ENCODE assay signal across 26 cellular contexts in the genomic region with DNA sequence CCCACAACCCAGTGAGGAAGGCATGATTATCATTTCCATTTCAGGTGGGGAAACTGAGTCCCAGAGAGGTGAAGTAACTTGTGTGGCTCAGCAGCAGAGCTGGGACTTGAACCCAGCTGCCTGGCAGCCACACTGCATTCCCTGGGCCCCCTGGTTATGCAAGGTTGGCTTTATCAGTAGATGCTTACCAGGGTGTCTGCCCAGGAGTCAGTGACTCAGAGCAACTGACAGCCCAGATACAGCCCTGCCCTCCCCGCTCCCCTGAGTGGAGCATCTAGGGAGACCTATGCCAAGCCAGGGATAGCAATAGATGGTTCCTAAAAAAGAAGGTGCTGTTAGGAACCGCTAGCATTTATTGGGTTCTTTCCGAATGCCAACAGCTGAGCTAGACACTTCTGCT. TPM values are rescaled to one million over a fixed set of nuclear protein-coding genes. Genes with fewer than 3 reads are reported as not detected.
"Had no signal": no experiment of that assay in that cellular context is flagged by ENCODE, and none has a peak within 500 bp of the region (broad histone marks: within the 10 kb centered on the region; RNA-seq: fewer than 3 reads in every experiment).

No MANE protein-coding gene starts in this region.

- DNase-seq: activated CD4-positive, alpha-beta memory T cell treated with anti-CD3 and anti-CD28 coated beads for 36 hours; activated CD4-positive, alpha-beta T cell treated with anti-CD3 and anti-CD28 coated beads, Interleukin-2, amount 10 ng/mL, durations not matched to agents 7 days and 5 days; activated CD4-positive, CD25-positive, alpha-beta regulatory T cell; activated CD8-positive, alpha-beta memory T cell treated with anti-CD3 and anti-CD28 coated beads for 24 hours; activated gamma-delta T cell; activated naive CD4-positive, alpha-beta T cell treated with anti-CD3 and anti-CD28 coated beads for 36 hours; activated naive CD8-positive, alpha-beta T cell treated with anti-CD3 and anti-CD28 coated beads for 36 hours; activated T-cell treated with anti-CD3 and anti-CD28 coated beads, Interleukin-2, amount 50 U/mL, for 4 hours; cerebellar nuclear complex; Kasumi-1; NCI-H1092; NCI-H1417; NCI-H1930; NCI-H2171; NCI-H2227 treated with DMSO at 0.1 percent for 48 hours; NCI-H526; NCI-H774; SIG-M5; T-helper 2 cell; T1000 had no signal

- H3K4me3 Mint-ChIP-seq: activated CD4-positive, alpha-beta memory T cell treated with anti-CD3 and anti-CD28 coated beads for 36 hours; activated CD4-positive, alpha-beta T cell treated with anti-CD3 and anti-CD28 coated beads, Interleukin-2, amount 10 ng/mL, durations not matched to agents 7 days and 5 days; activated naive CD4-positive, alpha-beta T cell treated with anti-CD3 and anti-CD28 coated beads for 36 hours; activated naive CD8-positive, alpha-beta T cell treated with anti-CD3 and anti-CD28 coated beads for 36 hours; activated T-cell treated with anti-CD3 and anti-CD28 coated beads, Interleukin-2, amount 50 U/mL, for 4 hours; activated T-helper 17 cell treated with anti-CD3 and anti-CD28 coated beads, Interleukin-2, amount 50 U/mL, for 72 hours had no signal

- H3K27ac Mint-ChIP-seq: activated CD4-positive, alpha-beta memory T cell treated with anti-CD3 and anti-CD28 coated beads for 36 hours; activated CD4-positive, alpha-beta T cell treated with anti-CD3 and anti-CD28 coated beads, Interleukin-2, amount 10 ng/mL, durations not matched to agents 7 days and 5 days; activated naive CD4-positive, alpha-beta T cell treated with anti-CD3 and anti-CD28 coated beads for 36 hours; activated naive CD8-positive, alpha-beta T cell treated with anti-CD3 and anti-CD28 coated beads for 36 hours; activated T-helper 17 cell treated with anti-CD3 and anti-CD28 coated beads, Interleukin-2, amount 50 U/mL, for 72 hours had no signal

- H3K4me1 Mint-ChIP-seq: activated naive CD8-positive, alpha-beta T cell treated with anti-CD3 and anti-CD28 coated beads for 36 hours; activated T-helper 17 cell treated with anti-CD3 and anti-CD28 coated beads, Interleukin-2, amount 50 U/mL, for 72 hours had no signal

- H3K27ac ChIP-seq: VCaP had no signal

- ATAC-seq: activated T-cell treated with anti-CD3 and anti-CD28 coated beads, Interleukin-2, amount 50 U/mL, for 4 hours; activated T-helper 17 cell treated with anti-CD3 and anti-CD28 coated beads, Interleukin-2, amount 50 U/mL, for 72 hours had no signal

- H3K36me3 Mint-ChIP-seq: activated CD4-positive, alpha-beta memory T cell treated with anti-CD3 and anti-CD28 coated beads for 36 hours; activated naive CD8-positive, alpha-beta T cell treated with anti-CD3 and anti-CD28 coated beads for 36 hours had no signal

RNA-seq across cellular contexts. Expression of a gene that starts 5.9 kb away (rescaled TPM):
- total RNA-seq: activated CD4-positive, alpha-beta T cell treated with anti-CD3 and anti-CD28 coated beads, Interleukin-2, amount 10 ng/mL, durations not matched to agents 7 days and 5 days; activated naive CD4-positive, alpha-beta T cell treated with anti-CD3 and anti-CD28 coated beads for 36 hours; cardiac septum; NCI-H460; OCI-LY7; RPMI7951 had no signal

RNA-seq across cellular contexts. Expression of a gene that starts 51.4 kb away (rescaled TPM):
- total RNA-seq: RPMI7951 had no signal

RNA-seq across cellular contexts. Expression of a gene that starts 55.1 kb away (rescaled TPM):
- total RNA-seq: NCI-H460, OCI-LY7, RPMI7951 had no signal
